Comparison of ENCODE assay signal across 1 cellular context in genomic region chr1:22731924-22732522, GRCh38.
TF ChIP-seq lines count a peak whose summit lies in the region.

No MANE protein-coding gene starts in this region.

TF ChIP-seq in GM23338, 12 proteins besides CTCF, POLR2A, EP300 and RAD21 (continued from another document):
- TF ChIP-seq ZNF462 (CRISPR knock-in tag; IDR thresholded peaks at IDR 0.05) (no peak), JUNB (IDR thresholded peaks at IDR 0.05; ENCODE audit: unreplicated experiment) (no peak)
